ENCODE assay signal across 1 cellular context in the genomic region with DNA sequence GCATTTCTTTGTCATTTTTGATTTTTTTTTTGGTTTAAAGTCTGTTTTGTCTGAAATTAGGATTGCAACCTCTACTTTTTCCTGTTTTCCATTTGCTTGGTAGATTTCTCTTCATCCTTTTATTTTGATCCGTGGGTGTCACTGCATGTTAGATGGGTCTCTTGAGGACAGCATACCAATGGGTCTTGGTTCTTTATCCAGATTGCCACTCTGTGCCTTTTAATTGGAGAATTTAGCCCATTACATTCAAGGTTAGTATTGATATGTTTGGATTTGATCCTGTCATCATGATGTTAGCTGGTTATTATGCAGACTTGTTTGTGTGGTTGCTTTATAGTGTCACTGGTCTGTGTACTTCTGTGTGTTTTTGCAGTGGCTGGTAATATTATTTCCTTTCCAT. TPM values are rescaled to one million over a fixed set of nuclear protein-coding genes. Genes with fewer than 3 reads are reported as not detected.
"Had no signal": no experiment of that assay in that cellular context is flagged by ENCODE, and none has a peak within 500 bp of the region (broad histone marks: within the 10 kb centered on the region; RNA-seq: fewer than 3 reads in every experiment).

No MANE protein-coding gene starts in this region.

RNA-seq across cellular contexts. Expression of a gene that starts 36.6 kb away (rescaled TPM):
- total RNA-seq: OCI-LY7 had no signal
